ENCODE assay signal across 19 cellular contexts in genomic region chr5:100641833-100642232, GRCh38.
"Had no signal": no experiment of that assay in that cellular context is flagged by ENCODE, and none has a peak within 500 bp of the region (broad histone marks: within the 10 kb centered on the region; RNA-seq: fewer than 3 reads in every experiment).

No MANE protein-coding gene starts in this region.

- H3K36me3 ChIP-seq: colonic mucosa, heart left ventricle, neutrophil, sigmoid colon, thoracic aorta, transverse colon had no signal

- H3K36me3 Mint-ChIP-seq: naive thymus-derived CD8-positive, alpha-beta T cell; stimulated activated naive B cell treated with anti-CD40 and anti-IgM and Interleukin-4, amounts not matched to agents 10 μg/mL and 1 μg/mL and 100 μg/mL, for 72 hours had no signal

- H3K9me3 Mint-ChIP-seq: naive thymus-derived CD8-positive, alpha-beta T cell; stimulated activated naive B cell treated with anti-CD40 and anti-IgM and Interleukin-4, amounts not matched to agents 10 μg/mL and 1 μg/mL and 100 μg/mL, for 72 hours; stimulated activated naive CD8-positive, alpha-beta T cell treated with anti-CD3 and anti-CD28 coated beads, Interleukin-15, amount 100 ng/mL, for 72 hours had no signal

- H3K4me3 Mint-ChIP-seq: naive thymus-derived CD8-positive, alpha-beta T cell; stimulated activated naive B cell treated with anti-CD40 and anti-IgM and Interleukin-4, amounts not matched to agents 10 μg/mL and 1 μg/mL and 100 μg/mL, for 72 hours; stimulated activated naive CD8-positive, alpha-beta T cell treated with anti-CD3 and anti-CD28 coated beads, Interleukin-15, amount 100 ng/mL, for 72 hours had no signal

- H3K27ac ChIP-seq: colonic mucosa, heart left ventricle, neutrophil, sigmoid colon, skin epidermis, thoracic aorta, transverse colon had no signal

- H3K9me3 ChIP-seq: colonic mucosa, heart left ventricle, neutrophil, sigmoid colon, thoracic aorta, transverse colon had no signal

- FAIRE-seq: frontal cortex had no signal

- H3K4me3 ChIP-seq: colonic mucosa, heart left ventricle, lung, sigmoid colon, skin epidermis, thoracic aorta, transverse colon had no signal

- H3K27me3 ChIP-seq: colonic mucosa, heart left ventricle, neutrophil, sigmoid colon, transverse colon had no signal

- DNase-seq: colonic mucosa; dermis blood vessel endothelial cell; heart left ventricle; hippocampal formation; left colon; left ventricle myocardium superior; naive thymus-derived CD8-positive, alpha-beta T cell; posterior cingulate gyrus; sigmoid colon; stimulated activated CD4-positive, alpha-beta T cell treated with anti-CD3 and anti-CD28 coated beads, Interleukin-2, amount 100 ng/mL, for 24 hours; stimulated activated CD4-positive, alpha-beta T cell treated with anti-CD3 and anti-CD28 coated beads, Interleukin-4, amount 100 ng/mL, for 4 hours; stimulated activated naive B cell treated with anti-CD40 and anti-IgM and Interleukin-4, amounts not matched to agents 10 μg/mL and 1 μg/mL and 100 μg/mL, for 72 hours; stimulated activated naive CD8-positive, alpha-beta T cell treated with anti-CD3 and anti-CD28 coated beads, Interleukin-15, amount 100 ng/mL, for 72 hours; transverse colon had no signal

- H3K4me1 ChIP-seq: colonic mucosa, heart left ventricle, sigmoid colon, transverse colon had no signal

- H3K27ac Mint-ChIP-seq: naive thymus-derived CD8-positive, alpha-beta T cell; stimulated activated naive B cell treated with anti-CD40 and anti-IgM and Interleukin-4, amounts not matched to agents 10 μg/mL and 1 μg/mL and 100 μg/mL, for 72 hours; stimulated activated naive CD8-positive, alpha-beta T cell treated with anti-CD3 and anti-CD28 coated beads, Interleukin-15, amount 100 ng/mL, for 72 hours had no signal

- ATAC-seq: heart left ventricle; left colon; left ventricle myocardium superior; naive thymus-derived CD8-positive, alpha-beta T cell; stimulated activated naive B cell treated with anti-CD40 and anti-IgM and Interleukin-4, amounts not matched to agents 10 μg/mL and 1 μg/mL and 100 μg/mL, for 72 hours; stimulated activated naive CD8-positive, alpha-beta T cell treated with anti-CD3 and anti-CD28 coated beads, Interleukin-15, amount 100 ng/mL, for 72 hours had no signal

- H3K27me3 Mint-ChIP-seq: stimulated activated naive CD8-positive, alpha-beta T cell treated with anti-CD3 and anti-CD28 coated beads, Interleukin-15, amount 100 ng/mL, for 72 hours had no signal

- H3K4me1 Mint-ChIP-seq: naive thymus-derived CD8-positive, alpha-beta T cell; stimulated activated naive B cell treated with anti-CD40 and anti-IgM and Interleukin-4, amounts not matched to agents 10 μg/mL and 1 μg/mL and 100 μg/mL, for 72 hours; stimulated activated naive CD8-positive, alpha-beta T cell treated with anti-CD3 and anti-CD28 coated beads, Interleukin-15, amount 100 ng/mL, for 72 hours had no signal
